23 cellular contexts compared by ENCODE assay signal in genomic region chr12:100472325-100472724, GRCh38. TPM values are rescaled to one million over a fixed set of nuclear protein-coding genes. Genes with fewer than 3 reads are reported as not detected.
DNase-seq lines count a peak whose midpoint lies in the region; ATAC-seq, FAIRE-seq and TF ChIP-seq lines count a peak whose summit lies in the region.
"Had no signal": no experiment of that assay in that cellular context is flagged by ENCODE, and none has a peak within 500 bp of the region (broad histone marks: within the 10 kb centered on the region; RNA-seq: fewer than 3 reads in every experiment).

No MANE protein-coding gene starts in this region.

- CTCF ChIA-PET in MCF 10A (lab: Yijun Ruan, JAX) = interaction anchor here (0.5 to 1.1 kb wide), 3 partner anchors 28 to 124 kb away, joined by 3 to 4 read pairs (median 3); no protein-coding TSS in a partner anchor
- CTCF ChIA-PET in mammary epithelial cell (lab: Charles Lee; ENCODE audit: low non-redundant PET) = no interaction called here

- POLR2A ChIA-PET in MCF 10A (lab: Yijun Ruan, JAX) = no interaction called here

- in situ Hi-C loops in mammary epithelial cell (cut with MboI; ENCODE audit: low sequenced_read_pairs in 2 of 2) = no loop called here

- H3K4me1 ChIP-seq in mammary epithelial cell (ENCODE audit: insufficient read depth, low read length) (no peaks in the 10 kb centered on the region), liver (ENCODE audit: control insufficient read depth in 4 of 4, insufficient read depth in 4 of 4, low read length in 3 of 4) (peaks cover 0 to 13% (median 10%) of the 10 kb centered on the region in 4 donors)
- H3K4me1 ChIP-seq: BLaER1 had no signal

- BruUV-seq in MCF 10A (replicated peaks; lab: Mats Ljungman, UMichigan) (no TSS peak), mammary epithelial cell (replicated peaks; lab: Mats Ljungman, UMichigan) (no TSS peak)

- H3K36me3 Mint-ChIP-seq in MCF 10A (ENCODE audit: insufficient read depth, unreplicated experiment) = no peaks in the 10 kb centered on the region
- H3K36me3 Mint-ChIP-seq: CD14-positive monocyte; CD4-positive, alpha-beta memory T cell; IgD-negative memory B cell had no signal

- TF ChIP-seq RAD21 in liver (IDR thresholded peaks at IDR 0.05) = no peak

- DNase-seq in MCF 10A (ENCODE audit: unreplicated experiment) = peak; percentile 22
- no peak for DNase-seq in mammary epithelial cell
- DNase-seq in choroid plexus epithelial cell (ENCODE audit: low read depth) = peak; percentile 13
- no peak for DNase-seq in left colon
- no peak for DNase-seq in H54 (ENCODE audit: insufficient read length, low spot score)
- DNase-seq in NCI-H1436 (lab: John Stamatoyannopoulos, UW) = no peak
- DNase-seq: 8988T; CD4-positive, alpha-beta memory T cell; DMS153; DMS79; GDM1; GOT3 had no signal

- H3K27me3 Mint-ChIP-seq in MCF 10A (ENCODE audit: insufficient read depth, unreplicated experiment) = peaks cover 18% of the 10 kb centered on the region

- H3K79me2 ChIP-seq in mammary epithelial cell (ENCODE audit: insufficient read depth, low read length) = no peaks in the 10 kb centered on the region

- no peaks in the 10 kb centered on the region for H3K9me3 Mint-ChIP-seq in MCF 10A (ENCODE audit: unreplicated experiment)

- ATAC-seq in left colon = no peak

- no peaks in the 10 kb centered on the region for H4K20me1 ChIP-seq in mammary epithelial cell (ENCODE audit: insufficient read depth, low read length)
- H4K20me1 ChIP-seq: BLaER1 had no signal

- H3K4me3 Mint-ChIP-seq in MCF 10A (ENCODE audit: unreplicated experiment) = no peak overlapping the region
- H3K4me3 Mint-ChIP-seq: CD14-positive monocyte; CD4-positive, alpha-beta memory T cell; IgD-negative memory B cell had no signal

- TF ChIP-seq POLR2A in H54 (IDR thresholded peaks at IDR 0.05; ENCODE audit: low read depth, low read length) = no peak

- H3K27ac ChIP-seq in mammary epithelial cell (ENCODE audit: insufficient read depth, low read depth, low read length) = no peak overlapping the region
- H3K27ac ChIP-seq in liver (ENCODE audit: low read depth in 1 of 2, low read length in 2 of 2) = peak overlapping the region in 1 of 2 donors; percentile 82
- H3K27ac ChIP-seq: BLaER1 had no signal

- TF ChIP-seq CTCF in MCF 10A (IDR thresholded peaks at IDR 0.05; ENCODE audit: unreplicated experiment) = no peak
- TF ChIP-seq CTCF in mammary epithelial cell (conservative IDR thresholded peaks at IDR 0.05 in 1 of 2, IDR thresholded peaks at IDR 0.05 in 1 of 2; ENCODE audit: extremely low read depth in 1 of 2, insufficient read depth in 1 of 2, low read depth in 1 of 2, low read length in 2 of 2) = no peak
- TF ChIP-seq CTCF in choroid plexus epithelial cell (conservative IDR thresholded peaks at IDR 0.05; ENCODE audit: low read depth, low read length) = no peak
- no peak for TF ChIP-seq CTCF in liver (IDR thresholded peaks at IDR 0.05; ENCODE audit: low read depth, low read length, missing input control)

- no peak for FAIRE-seq in H54 (lab: Jason Lieb, UNC)
- FAIRE-seq: GM12892, GM18507, HTR-8/SVneo had no signal

- dilution Hi-C loops in mammary epithelial cell (cut with HindIII; ENCODE audit: low sequenced_read_pairs) = no loop called here

- WGBS in mammary epithelial cell (ENCODE audit: low coverage, missing lambda C conversion rate) = 74% methylated on average over 2 of the region's 2 CpGs
- WGBS in liver = 61% methylated on average over 2 of the region's 2 CpGs

- no peak overlapping the region for H3K4me3 ChIP-seq in mammary epithelial cell (replicated peaks in 1 of 3; ENCODE audit: insufficient read depth in 1 of 3, low read depth in 2 of 3, low read length in 3 of 3)
- no peak overlapping the region for H3K4me3 ChIP-seq in choroid plexus epithelial cell (ENCODE audit: low read depth, low read length)
- H3K4me3 ChIP-seq in liver (ENCODE audit: low read depth in 1 of 3, low read length in 3 of 3) = no peak overlapping the region
- H3K4me3 ChIP-seq: BLaER1, HAP-1 had no signal

- no peak overlapping the region for H3K4me2 ChIP-seq in mammary epithelial cell (ENCODE audit: insufficient read depth, low read depth, low read length)
- H3K4me2 ChIP-seq: BLaER1 had no signal

- no peak overlapping the region for H3K9ac ChIP-seq in mammary epithelial cell (ENCODE audit: insufficient read depth, low read length)
- H3K9ac ChIP-seq in liver (ENCODE audit: low read depth in 1 of 2, low read length in 2 of 2) = no peak overlapping the region
- H3K9ac ChIP-seq: BLaER1 had no signal

- intact Hi-C loops in MCF 10A (cut with micrococcal nuclease) = no loop called here
- intact Hi-C loops in mammary epithelial cell (cut with micrococcal nuclease) = no loop called here
- intact Hi-C loops in left colon (cut with DNase I, micrococcal nuclease) = no loop called here

- no peaks in the 10 kb centered on the region for H3K9me3 ChIP-seq in mammary epithelial cell (replicated peaks; ENCODE audit: insufficient read depth, low read length)
- H3K9me3 ChIP-seq in liver (ENCODE audit: control insufficient read depth in 4 of 4, low read length in 3 of 4) = no peaks in the 10 kb centered on the region
- H3K9me3 ChIP-seq: BLaER1, HAP-1 had no signal

- H3K4me1 Mint-ChIP-seq in MCF 10A (ENCODE audit: insufficient read depth, unreplicated experiment) = peaks cover 16% of the 10 kb centered on the region
- H3K4me1 Mint-ChIP-seq: CD14-positive monocyte; CD4-positive, alpha-beta memory T cell; IgD-negative memory B cell had no signal

- no peak overlapping the region for H2AFZ ChIP-seq in mammary epithelial cell (ENCODE audit: low read depth, low read length)

- H3K36me3 ChIP-seq in mammary epithelial cell (ENCODE audit: insufficient read depth, low read length) (no peaks in the 10 kb centered on the region), liver (ENCODE audit: control insufficient read depth in 4 of 4, insufficient read depth in 3 of 4, low read depth in 1 of 4, low read length in 3 of 4) (no peaks in the 10 kb centered on the region)
- H3K36me3 ChIP-seq: BLaER1, HAP-1 had no signal

- H3K27ac Mint-ChIP-seq in MCF 10A (ENCODE audit: low read depth, unreplicated experiment) = no peak overlapping the region
- H3K27ac Mint-ChIP-seq: CD14-positive monocyte; CD4-positive, alpha-beta memory T cell; IgD-negative memory B cell had no signal

- H3K27me3 ChIP-seq in mammary epithelial cell (ENCODE audit: insufficient read depth, low read length) = no peaks in the 10 kb centered on the region
- no peaks in the 10 kb centered on the region for H3K27me3 ChIP-seq in liver (ENCODE audit: control insufficient read depth in 4 of 4, insufficient read depth in 4 of 4, low read length in 3 of 4)
- H3K27me3 ChIP-seq: BLaER1 had no signal

TF ChIP-seq in liver, 16 proteins besides CTCF, POLR2A, EP300 and RAD21:
- TF ChIP-seq EGR1 (IDR thresholded peaks at IDR 0.05; ENCODE audit: low read depth in 2 of 2) = no peak
- peak; percentile 15 for TF ChIP-seq YY1 (IDR thresholded peaks at IDR 0.05)

RNA-seq across cellular contexts. Expression of gene NR1H4, which starts 1.3 kb away (rescaled TPM):
- not detected in 2 replicates for total RNA-seq in MCF 10A (2022)
- total RNA-seq in mammary epithelial cell = not detected
- not detected for polyA plus RNA-seq in mammary epithelial cell
- not detected for polyA minus RNA-seq in mammary epithelial cell
- 100 to 1,000 TPM in 1 of 2 donors, 10 to 100 TPM in 1; 46.8 to 106 TPM for total RNA-seq in liver
- polyA plus RNA-seq in liver = 10 to 100 TPM; 33.5 to 63.1 TPM
- total RNA-seq in left colon = 10 to 100 TPM; 20.3 to 30.5 TPM
- total RNA-seq: A673; CD4-positive, alpha-beta memory T cell; Daoy had no signal
- polyA plus RNA-seq: AG04450; CD14-positive monocyte; CD4-positive, alpha-beta memory T cell; IgD-negative memory B cell had no signal

Comparison
In these comparisons a context has a peak if more than half of its experiments do, and no peak if none do; other contexts are left out.
1. DNase-seq: peak in MCF 10A (single experiment) and choroid plexus epithelial cell (single experiment); none in mammary epithelial cell (single experiment), left colon (0 of 2), H54 (single experiment) and NCI-H1436 (single experiment).
2. RNA of gene NR1H4, which starts 1.3 kb away (total RNA-seq): 46.8 to 106 TPM in liver and 20.3 to 30.5 TPM in left colon; not detected in mammary epithelial cell and not detected in MCF 10A; every median in the first group is over 10 times any median in the second.